8 cellular contexts compared by ENCODE assay signal in genomic region chr17:42312285-42313130, GRCh38. TPM values are rescaled to one million over a fixed set of nuclear protein-coding genes. Genes with fewer than 3 reads are reported as not detected.
DNase-seq lines count a peak whose midpoint lies in the region; ATAC-seq and TF ChIP-seq lines count a peak whose summit lies in the region.

No MANE protein-coding gene starts in this region.

- no peak for TF ChIP-seq POLR2A in lower leg skin (IDR thresholded peaks at IDR 0.05)

- peak; percentile 33 for ATAC-seq in GM19468 (IDR thresholded peaks at IDR 0.05; ENCODE audit: extremely low read depth, unreplicated experiment)

- DNase-seq in AG20443 (ENCODE audit: low spot score): peak; percentile 88
- DNase-seq in NCI-H2196 (lab: John Stamatoyannopoulos, UW; ENCODE audit: unreplicated experiment): peak; percentile 67
- DNase-seq in activated CD4-positive, alpha-beta T cell treated with anti-CD3 and anti-CD28 coated beads, Interleukin-2, amount 50 U/mL, for 4 hours: peak; percentile 70 to 72
- peak; percentile 73 for DNase-seq in dedifferentiated amniotic fluid mesenchymal stem cell (ENCODE audit: extremely low spot score)
- peak; percentile 77 to 96 for DNase-seq in lower leg skin (ENCODE audit: low spot score in 2 of 2)
- peak; percentile 49 to 62 (median 56) for DNase-seq in stimulated activated CD4-positive, alpha-beta T cell treated with anti-CD3 and anti-CD28 coated beads, TNF-alpha, amount 100 ng/mL, for 1 hour (ENCODE audit: low read depth in 3 of 3, low spot score in 1 of 3)
- DNase-seq in LoVo (ENCODE audit: low spot score): no peak

- H3K4me3 ChIP-seq in lower leg skin (ENCODE audit: low read depth, poor library complexity, severe bottlenecking): no peak overlapping the region

- TF ChIP-seq CTCF in lower leg skin (IDR thresholded peaks at IDR 0.05): no peak

- intact Hi-C loops in lower leg skin (cut with DNase I; ENCODE audit: low total_unique reads): no loop called here

- 27 to 32% methylated on average over 45 to 50 of the region's 54 CpGs for WGBS in lower leg skin, 2 donors

RNA-seq across cellular contexts. Expression of gene STAT5A, which starts 24.2 kb away (rescaled TPM):
- total RNA-seq in lower leg skin: 10 to 100 TPM; 25.1 to 60.9 (median 48.0) TPM

RNA-seq across cellular contexts. Expression of gene STAT5B, which starts 36.3 kb away (rescaled TPM):
- 10 to 100 TPM; 40.2 to 72.4 (median 50.5) TPM for total RNA-seq in lower leg skin
